ENCODE assay signal across 8 cellular contexts in the genomic region with DNA sequence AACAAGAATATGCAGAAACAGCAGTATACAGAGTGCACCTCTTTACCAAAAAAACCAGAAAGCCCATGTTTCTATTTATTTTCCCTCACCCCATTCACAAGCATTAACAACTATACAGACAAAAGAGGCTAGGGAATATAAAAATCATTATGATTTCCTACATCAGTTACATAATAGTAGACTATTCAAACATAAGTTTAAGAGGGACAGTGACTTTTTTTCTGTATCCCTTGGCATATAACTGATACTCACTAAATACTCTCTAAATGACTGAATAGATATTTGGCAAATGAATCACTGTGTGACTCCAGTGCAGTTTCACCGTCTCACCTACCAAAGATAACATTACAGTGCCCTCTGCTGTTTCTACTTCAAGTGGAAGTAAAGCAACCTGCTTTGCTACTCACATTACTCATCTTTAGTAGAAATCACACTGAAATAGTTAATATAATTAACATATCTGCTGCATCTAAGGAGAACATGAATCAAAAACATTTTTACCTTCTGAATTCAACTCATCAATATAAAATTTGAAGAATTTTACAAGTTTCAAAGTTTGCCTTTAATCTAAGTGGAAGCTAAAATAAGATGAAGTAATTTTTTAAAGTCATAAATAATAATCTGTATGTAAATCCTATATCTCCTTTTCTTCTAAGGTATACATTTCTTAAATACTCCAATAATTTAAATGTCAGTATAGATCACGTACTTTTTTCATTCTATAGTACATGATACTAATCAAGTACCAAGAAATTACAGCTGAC.
A peak's percentile ranks its signal among the peaks of the same experiment; 100 is the strongest.
DNase-seq lines count a peak whose midpoint lies in the region; ATAC-seq, FAIRE-seq and TF ChIP-seq lines count a peak whose summit lies in the region.

No MANE protein-coding gene starts in this region.

- no peak for TF ChIP-seq POLR2A in HepG2 (IDR thresholded peaks at IDR 0.05; ENCODE audit: insufficient read depth in 1 of 2, low read depth in 2 of 2, low read length in 2 of 2)

- POLR2A ChIA-PET in HepG2 (lab: Yijun Ruan, JAX), result no interaction called here

- H3K79me2 ChIP-seq in KMS-11 (ENCODE audit: insufficient read depth, low read depth) (no peaks in the 10 kb centered on the region), HepG2 (ENCODE audit: insufficient read depth, low read length) (no peaks in the 10 kb centered on the region)

- 55% methylated on average over 2 of the region's 2 CpGs for WGBS in HepG2 (ENCODE audit: low lambda C conversion rate)

- ATAC-seq in HepG2 (peak; percentile 90), upper lobe of right lung (peak; percentile 85)

- H3K27ac ChIP-seq in KMS-11 (no peak overlapping the region), HepG2 (ENCODE audit: extremely low read length, insufficient read depth, low read length) (no peak overlapping the region), upper lobe of right lung (no peak overlapping the region)

- TF ChIP-seq EP300 in HepG2 (IDR thresholded peaks at IDR 0.05; ENCODE audit: low read depth in 2 of 2, low read length in 2 of 2) (no peak), HepG2 (CRISPR knock-in tag; IDR thresholded peaks at IDR 0.05; ENCODE audit: borderline replicate concordance) (no peak)

- intact Hi-C loops in HepG2 (cut with micrococcal nuclease; ENCODE audit: unreplicated experiment), result loop anchor here (1.0 to 5.0 kb wide), 4 partner anchors 107 to 1123 kb away; a partner anchor contains a TSS
- intact Hi-C loops in upper lobe of right lung (cut with DNase I), result no loop called here

- TF ChIP-seq RAD21 in HepG2 (CRISPR knock-in tag; IDR thresholded peaks at IDR 0.05), result peak; percentile 43; the same call in 1 of the 2 replicates

- H3K4me2 ChIP-seq in KMS-11, result no peak overlapping the region
- no peak overlapping the region for H3K4me2 ChIP-seq in HepG2 (ENCODE audit: low read depth, low read length)

- peak; percentile 99 for FAIRE-seq in A204.1 (lab: Jason Lieb, UNC)
- peak; percentile 96 for FAIRE-seq in RCC 7860 (lab: Jason Lieb, UNC)
- FAIRE-seq in HepG2 (lab: Jason Lieb, UNC), result peak; percentile 70

- no peak overlapping the region for H2AFZ ChIP-seq in KMS-11 (ENCODE audit: low read depth)
- H2AFZ ChIP-seq in HepG2 (ENCODE audit: low read length), result no peak overlapping the region

- H3K36me3 ChIP-seq in GM06990 (ENCODE audit: control insufficient read depth, insufficient read depth, low read length) (no peaks in the 10 kb centered on the region; the same call in 1 of the 2 replicates), HAP-1 (replicated peaks) (no peaks in the 10 kb centered on the region), KMS-11 (ENCODE audit: insufficient read depth) (no peaks in the 10 kb centered on the region), HepG2 (replicated peaks in 1 of 2; ENCODE audit: control insufficient read depth in 1 of 2, insufficient read depth in 2 of 2, low read length in 2 of 2) (0 out of 5 replicates have a peak, but pooled peaks cover 0 to under 1% of the 10 kb centered on the region in 2 experiments), upper lobe of right lung (no peaks in the 10 kb centered on the region)

- H3K4me1 ChIP-seq in HAP-1, result peaks cover 7% of the 10 kb centered on the region
- H3K4me1 ChIP-seq in KMS-11 (ENCODE audit: low read depth, poor library complexity, severe bottlenecking), result peaks cover 4% of the 10 kb centered on the region
- H3K4me1 ChIP-seq in HepG2 (ENCODE audit: insufficient read depth, low read length), result peaks cover 12% of the 10 kb centered on the region
- H3K4me1 ChIP-seq in upper lobe of right lung, result peaks cover 7% of the 10 kb centered on the region

- in situ Hi-C loops in HAP-1 (cut with MboI; ENCODE audit: low sequenced_read_pairs), result loop anchor here (25.0 kb wide), 2 partner anchors 393 to 968 kb away; a partner anchor contains a TSS
- in situ Hi-C loops in HepG2 (cut with HindIII; ENCODE audit: extremely low pct_ligation_motif_present, low pct_unique_long_range_greater_than_20kb), result loop anchor here (25.0 kb wide), 1 partner anchor 918 kb away; no protein-coding TSS in a partner anchor

- DNase-seq in GM06990 (ENCODE audit: extremely low read depth, insufficient read length) (peak; percentile 34), HAP-1 (ENCODE audit: low spot score in 2 of 2) (peak; percentile 14 to 66), RCC 7860 (ENCODE audit: low spot score) (peak; percentile 88), cerebellar cortex (ENCODE audit: low spot score) (peak; percentile 75), HepG2 (ENCODE audit: low spot score) (peak; percentile 62), upper lobe of right lung (no peak)

- H3K9ac ChIP-seq in KMS-11 (no peak overlapping the region), HepG2 (ENCODE audit: insufficient read depth, low read depth, low read length) (no peak overlapping the region)

- no peaks in the 10 kb centered on the region for H4K20me1 ChIP-seq in KMS-11 (ENCODE audit: insufficient read depth)
- no peaks in the 10 kb centered on the region; the same call in 1 of the 2 replicates for H4K20me1 ChIP-seq in HepG2 (ENCODE audit: insufficient read depth, low read length)

- CTCF ChIA-PET in HepG2 (lab: Yijun Ruan, JAX; ENCODE audit: low intra/inter-chr PET ratio, low total read pairs), result interaction anchor here (0.9 to 1.4 kb wide), 3 partner anchors 297 to 971 kb away, joined by 3 to 4 read pairs (median 3); no protein-coding TSS in a partner anchor

- H3K9me3 ChIP-seq in HAP-1 (no peaks in the 10 kb centered on the region), HepG2 (ENCODE audit: low read length) (no peaks in the 10 kb centered on the region), upper lobe of right lung (no peaks in the 10 kb centered on the region)

- BruUV-seq in HepG2 (replicated peaks; lab: Mats Ljungman, UMichigan), result no TSS peak

- no peaks in the 10 kb centered on the region for H3K27me3 ChIP-seq in GM06990 (replicated peaks; ENCODE audit: control insufficient read depth, insufficient read depth, low read length)
- no peaks in the 10 kb centered on the region for H3K27me3 ChIP-seq in HAP-1 (ENCODE audit: low read depth)
- no peaks in the 10 kb centered on the region for H3K27me3 ChIP-seq in KMS-11 (ENCODE audit: insufficient read depth, low read depth)
- H3K27me3 ChIP-seq in HepG2 (ENCODE audit: control insufficient read depth in 1 of 2, insufficient read depth in 2 of 2, low read length in 2 of 2), result no peaks in the 10 kb centered on the region
- no peaks in the 10 kb centered on the region for H3K27me3 ChIP-seq in upper lobe of right lung

- no peak overlapping the region for H3K4me3 ChIP-seq in GM06990 (replicated peaks; ENCODE audit: low read depth, low read length)
- no peak overlapping the region for H3K4me3 ChIP-seq in HAP-1
- H3K4me3 ChIP-seq in KMS-11 (IDR thresholded peaks at IDR 0.05; ENCODE audit: insufficient read depth, low read depth, low read length), result no peak overlapping the region
- H3K4me3 ChIP-seq in HepG2 (replicated peaks in 1 of 3; ENCODE audit: insufficient read depth in 1 of 3, low read depth in 2 of 3, low read length in 3 of 3), result no peak overlapping the region
- H3K4me3 ChIP-seq in upper lobe of right lung, result no peak overlapping the region

- TF ChIP-seq CTCF in GM06990 (IDR thresholded peaks at IDR 0.05; ENCODE audit: insufficient read depth, low read length, poor library complexity, severe bottlenecking) (peak; percentile 60), KMS-11 (conservative IDR thresholded peaks at IDR 0.05; ENCODE audit: low read depth, low read length) (peak; percentile 77), HepG2 (CRISPR knock-in tag; IDR thresholded peaks at IDR 0.05) (peak; percentile 76), upper lobe of right lung (IDR thresholded peaks at IDR 0.05) (peak; percentile 54)

TF ChIP-seq in HepG2, 621 proteins besides CTCF, POLR2A, EP300 and RAD21 (continues in another document):
- TF ChIP-seq SIX4 (CRISPR knock-in tag; IDR thresholded peaks at IDR 0.05) (no peak), FOSL2 (CRISPR knock-in tag; IDR thresholded peaks at IDR 0.05) (peak; percentile 62; the same call in 1 of the 2 replicates), SMC3 (IDR thresholded peaks at IDR 0.05; ENCODE audit: low read length) (peak; percentile 64), ZNF30 (CRISPR knock-in tag; IDR thresholded peaks at IDR 0.05) (no peak), ZNF343 (CRISPR knock-in tag; IDR thresholded peaks at IDR 0.05) (no peak), KLF16 (CRISPR knock-in tag; IDR thresholded peaks at IDR 0.05) (0 out of 4 replicates have a peak, but pooled peaks of 1 of the 2 experiments have one; percentile 40), SOX6 (IDR thresholded peaks at IDR 0.05) (no peak), SOX6 (CRISPR knock-in tag; IDR thresholded peaks at IDR 0.05) (no peak)
- TF ChIP-seq, protein P1, sequence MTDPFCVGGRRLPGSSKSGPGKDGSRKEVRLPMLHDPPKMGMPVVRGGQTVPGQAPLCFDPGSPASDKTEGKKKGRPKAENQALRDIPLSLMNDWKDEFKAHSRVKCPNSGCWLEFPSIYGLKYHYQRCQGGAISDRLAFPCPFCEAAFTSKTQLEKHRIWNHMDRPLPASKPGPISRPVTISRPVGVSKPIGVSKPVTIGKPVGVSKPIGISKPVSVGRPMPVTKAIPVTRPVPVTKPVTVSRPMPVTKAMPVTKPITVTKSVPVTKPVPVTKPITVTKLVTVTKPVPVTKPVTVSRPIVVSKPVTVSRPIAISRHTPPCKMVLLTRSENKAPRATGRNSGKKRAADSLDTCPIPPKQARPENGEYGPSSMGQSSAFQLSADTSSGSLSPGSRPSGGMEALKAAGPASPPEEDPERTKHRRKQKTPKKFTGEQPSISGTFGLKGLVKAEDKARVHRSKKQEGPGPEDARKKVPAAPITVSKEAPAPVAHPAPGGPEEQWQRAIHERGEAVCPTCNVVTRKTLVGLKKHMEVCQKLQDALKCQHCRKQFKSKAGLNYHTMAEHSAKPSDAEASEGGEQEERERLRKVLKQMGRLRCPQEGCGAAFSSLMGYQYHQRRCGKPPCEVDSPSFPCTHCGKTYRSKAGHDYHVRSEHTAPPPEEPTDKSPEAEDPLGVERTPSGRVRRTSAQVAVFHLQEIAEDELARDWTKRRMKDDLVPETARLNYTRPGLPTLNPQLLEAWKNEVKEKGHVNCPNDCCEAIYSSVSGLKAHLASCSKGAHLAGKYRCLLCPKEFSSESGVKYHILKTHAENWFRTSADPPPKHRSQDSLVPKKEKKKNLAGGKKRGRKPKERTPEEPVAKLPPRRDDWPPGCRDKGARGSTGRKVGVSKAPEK (CRISPR knock-in tag; IDR thresholded peaks at IDR 0.05; ENCODE audit: borderline replicate concordance), result no peak
- TF ChIP-seq, protein P2, sequence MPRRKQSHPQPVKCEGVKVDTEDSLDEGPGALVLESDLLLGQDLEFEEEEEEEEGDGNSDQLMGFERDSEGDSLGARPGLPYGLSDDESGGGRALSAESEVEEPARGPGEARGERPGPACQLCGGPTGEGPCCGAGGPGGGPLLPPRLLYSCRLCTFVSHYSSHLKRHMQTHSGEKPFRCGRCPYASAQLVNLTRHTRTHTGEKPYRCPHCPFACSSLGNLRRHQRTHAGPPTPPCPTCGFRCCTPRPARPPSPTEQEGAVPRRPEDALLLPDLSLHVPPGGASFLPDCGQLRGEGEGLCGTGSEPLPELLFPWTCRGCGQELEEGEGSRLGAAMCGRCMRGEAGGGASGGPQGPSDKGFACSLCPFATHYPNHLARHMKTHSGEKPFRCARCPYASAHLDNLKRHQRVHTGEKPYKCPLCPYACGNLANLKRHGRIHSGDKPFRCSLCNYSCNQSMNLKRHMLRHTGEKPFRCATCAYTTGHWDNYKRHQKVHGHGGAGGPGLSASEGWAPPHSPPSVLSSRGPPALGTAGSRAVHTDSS (CRISPR knock-in tag; conservative IDR thresholded peaks at IDR 0.05), result no peak
